13 cellular contexts compared by ENCODE assay signal in genomic region chr3:101852983-101853382, GRCh38. TPM values are rescaled to one million over a fixed set of nuclear protein-coding genes. Genes with fewer than 3 reads are reported as not detected.
DNase-seq lines count a peak whose midpoint lies in the region; ATAC-seq and TF ChIP-seq lines count a peak whose summit lies in the region.
"Had no signal": no experiment of that assay in that cellular context is flagged by ENCODE, and none has a peak within 500 bp of the region (broad histone marks: within the 10 kb centered on the region; RNA-seq: fewer than 3 reads in every experiment).

No MANE protein-coding gene starts in this region.

- no peak overlapping the region for H2BK120ac ChIP-seq in mesenchymal stem cell (ENCODE audit: low read depth, low read length)

- H3K79me1 ChIP-seq in mesenchymal stem cell (replicated peaks; ENCODE audit: low read length, poor library complexity, severe bottlenecking) = no peaks in the 10 kb centered on the region

- peaks cover 24% of the 10 kb centered on the region for H4K20me1 ChIP-seq in neural progenitor cell (ENCODE audit: low read depth)

- no peak overlapping the region for H3K14ac ChIP-seq in mesenchymal stem cell (ENCODE audit: low read length in 2 of 2)

- intact Hi-C loops in heart left ventricle (cut with DNase I) (loop anchor here in 4 of 10 donors (5.0 kb wide), 3 partner anchors 36 to 46 kb away; no protein-coding TSS in a partner anchor), Right ventricle myocardium superior (cut with DNase I) (loop anchor here (5.0 kb wide), 1 partner anchor 41 kb away; no protein-coding TSS in a partner anchor), transverse colon (cut with DNase I; ENCODE audit: low total_unique reads) (loop anchor here (10.0 kb wide), 1 partner anchor 48 kb away; no protein-coding TSS in a partner anchor)

- DNase-seq in heart left ventricle (no peak), Right ventricle myocardium superior (no peak), mesenchymal stem cell (no peak), transverse colon (no peak), glomerular visceral epithelial cell (ENCODE audit: extremely low spot score) (no peak), neural progenitor cell (ENCODE audit: low spot score) (no peak), EL (no peak)
- DNase-seq: BE2C, brain microvascular endothelial cell, erythroblast, NCI-H82, thyroid gland had no signal

- peak overlapping the region in 2 of 12 donors; percentile 9 to 15 for H3K27ac ChIP-seq in heart left ventricle
- H3K27ac ChIP-seq in mesenchymal stem cell (ENCODE audit: low read length, poor library complexity, severe bottlenecking) = peak overlapping the region; percentile 50
- peak overlapping the region; percentile 96 to 100 (median 99) for H3K27ac ChIP-seq in transverse colon
- H3K27ac ChIP-seq in neural progenitor cell = no peak overlapping the region
- H3K27ac ChIP-seq: brain microvascular endothelial cell had no signal

- H3K27ac Mint-ChIP-seq in activated naive CD8-positive, alpha-beta T cell = peak overlapping the region; percentile 98
- no peak overlapping the region for H3K27ac Mint-ChIP-seq in neural progenitor cell

- no peak overlapping the region for H2BK5ac ChIP-seq in mesenchymal stem cell (ENCODE audit: low read depth, low read length, poor library complexity, severe bottlenecking)

- H3K4me3 ChIP-seq in heart left ventricle (peak overlapping the region in 7 of 12 donors; percentile 25 to 99 (median 86)), mesenchymal stem cell (ENCODE audit: insufficient read depth in 1 of 2, low read depth in 1 of 2, low read length in 2 of 2) (peak overlapping the region in 1 of 2 experiments; percentile 27), transverse colon (peak overlapping the region in 1 of 4 donors; percentile 63), neural progenitor cell (no peak overlapping the region)

- peaks cover 3 to 71% (median 61%) of the 10 kb centered on the region in 9 donors for H3K36me3 ChIP-seq in heart left ventricle
- H3K36me3 ChIP-seq in mesenchymal stem cell (ENCODE audit: control insufficient read depth in 1 of 2, insufficient read depth in 2 of 2, low read depth in 1 of 2, low read length in 2 of 2) = peaks cover 18 to 62% of the 10 kb centered on the region in 2 experiments
- peaks cover 0 to 59% (median 26%) of the 10 kb centered on the region in 4 donors for H3K36me3 ChIP-seq in transverse colon
- peaks cover 26% of the 10 kb centered on the region for H3K36me3 ChIP-seq in neural progenitor cell

- in situ Hi-C loops in transverse colon (cut with MboI; ENCODE audit: low pct_ligation_motif_present in 1 of 4, low pct_unique_long_range_greater_than_20kb in 1 of 4, low sequenced_read_pairs in 3 of 4) = no loop called here

- no peak overlapping the region for H4K8ac ChIP-seq in mesenchymal stem cell (ENCODE audit: low read length)

- no peak overlapping the region for H4K91ac ChIP-seq in mesenchymal stem cell (ENCODE audit: low read length)

- H2AK5ac ChIP-seq in mesenchymal stem cell (ENCODE audit: low read length, severe bottlenecking) = no peak overlapping the region

- no peak overlapping the region for H3K23ac ChIP-seq in mesenchymal stem cell (ENCODE audit: low read length in 2 of 2)

- H3K4me1 ChIP-seq in heart left ventricle (peaks cover 0 to 73% (median 18%) of the 10 kb centered on the region in 12 donors), mesenchymal stem cell (ENCODE audit: control insufficient read depth, insufficient read depth, low read depth, low read length) (peaks cover 8% of the 10 kb centered on the region), transverse colon (peaks cover 9 to 75% (median 37%) of the 10 kb centered on the region in 4 donors), neural progenitor cell (peaks cover 15% of the 10 kb centered on the region)

- H2AFZ ChIP-seq in mesenchymal stem cell (ENCODE audit: low read depth, low read length) = no peak overlapping the region
- no peak overlapping the region for H2AFZ ChIP-seq in neural progenitor cell (replicated peaks)

- TF ChIP-seq EP300 in transverse colon (IDR thresholded peaks at IDR 0.05; ENCODE audit: low read depth) = no peak

- peak overlapping the region; percentile 97 for H3K4me3 Mint-ChIP-seq in activated naive CD8-positive, alpha-beta T cell
- no peak overlapping the region for H3K4me3 Mint-ChIP-seq in neural progenitor cell

- no peak overlapping the region for H3K4ac ChIP-seq in mesenchymal stem cell (ENCODE audit: low read depth in 1 of 2, low read length in 2 of 2)

- 91 to 95% (median 93%) methylated on average over 5 of the region's 5 CpGs for WGBS in heart left ventricle, 4 donors
- WGBS in mesenchymal stem cell = 96% methylated on average over 5 of the region's 5 CpGs
- 50 to 81% methylated on average over 2 to 5 of the region's 5 CpGs for WGBS in transverse colon (ENCODE audit: low coverage in 1 of 2), 2 donors

- H3K4me2 ChIP-seq in mesenchymal stem cell (ENCODE audit: low read length, poor library complexity, severe bottlenecking) = peak overlapping the region; percentile 75
- H3K4me2 ChIP-seq in neural progenitor cell = no peak overlapping the region

- H3K79me2 ChIP-seq in neural progenitor cell (ENCODE audit: low read depth) = peaks cover 34% of the 10 kb centered on the region

- no peaks in the 10 kb centered on the region for H3K27me3 Mint-ChIP-seq in activated naive CD8-positive, alpha-beta T cell
- H3K27me3 Mint-ChIP-seq in neural progenitor cell (ENCODE audit: insufficient read depth, low read depth) = peaks cover 3% of the 10 kb centered on the region

- H2BK15ac ChIP-seq in mesenchymal stem cell (ENCODE audit: low read depth, poor library complexity, severe bottlenecking) = no peak overlapping the region

- H3K9ac ChIP-seq in mesenchymal stem cell (ENCODE audit: low read length) (no peak overlapping the region), neural progenitor cell (no peak overlapping the region)

- no peak overlapping the region for H2BK12ac ChIP-seq in mesenchymal stem cell (ENCODE audit: low read length in 2 of 2)

- TF ChIP-seq CTCF in heart left ventricle (IDR thresholded peaks at IDR 0.05) (no peak), transverse colon (IDR thresholded peaks at IDR 0.05) (no peak), neural progenitor cell (IDR thresholded peaks at IDR 0.05) (no peak)

- TF ChIP-seq POLR2A in heart left ventricle (IDR thresholded peaks at IDR 0.05) = no peak
- TF ChIP-seq POLR2A in transverse colon (IDR thresholded peaks at IDR 0.05) = no peak

- H3K18ac ChIP-seq in mesenchymal stem cell (ENCODE audit: low read depth in 1 of 2, low read length in 2 of 2) = no peak overlapping the region

- H3K9me3 ChIP-seq in heart left ventricle (no peaks in the 10 kb centered on the region), mesenchymal stem cell (ENCODE audit: control insufficient read depth, low read length) (no peaks in the 10 kb centered on the region), transverse colon (no peaks in the 10 kb centered on the region), neural progenitor cell (ENCODE audit: low read depth) (no peaks in the 10 kb centered on the region)
- H3K9me3 ChIP-seq: BE2C, thyroid gland had no signal

- H3K27me3 ChIP-seq in heart left ventricle (no peaks in the 10 kb centered on the region), mesenchymal stem cell (ENCODE audit: control insufficient read depth in 1 of 2, insufficient read depth in 1 of 2, low read length in 2 of 2) (no peaks in the 10 kb centered on the region), transverse colon (no peaks in the 10 kb centered on the region), neural progenitor cell (no peaks in the 10 kb centered on the region)
- H3K27me3 ChIP-seq: BE2C, brain microvascular endothelial cell, thyroid gland had no signal

- H3K36me3 Mint-ChIP-seq in activated naive CD8-positive, alpha-beta T cell = peaks cover 43% of the 10 kb centered on the region
- peaks cover 31% of the 10 kb centered on the region for H3K36me3 Mint-ChIP-seq in neural progenitor cell

- H3K9me3 Mint-ChIP-seq in activated naive CD8-positive, alpha-beta T cell (ENCODE audit: low read depth) = no peaks in the 10 kb centered on the region
- no peaks in the 10 kb centered on the region for H3K9me3 Mint-ChIP-seq in neural progenitor cell

- no peak for ATAC-seq in heart left ventricle
- ATAC-seq in Right ventricle myocardium superior (ENCODE audit: poor library complexity) = no peak

- peaks cover 77% of the 10 kb centered on the region for H3K4me1 Mint-ChIP-seq in activated naive CD8-positive, alpha-beta T cell (ENCODE audit: low read depth)
- peaks cover 9% of the 10 kb centered on the region for H3K4me1 Mint-ChIP-seq in neural progenitor cell

- H3F3A ChIP-seq in neural progenitor cell (ENCODE audit: low read depth) = peaks cover 9% of the 10 kb centered on the region

RNA-seq across cellular contexts. Expression of gene NFKBIZ, which starts 3.7 kb away (rescaled TPM):
- 10 to 100 TPM in 4 of 9 donors, 1 to 10 TPM in 5; 6.9 to 44.8 (median 10.0) TPM for total RNA-seq in heart left ventricle
- polyA plus RNA-seq in heart left ventricle = 1 to 10 TPM; 5.6 to 7.2 TPM
- total RNA-seq in Right ventricle myocardium superior = 12.9 TPM
- polyA plus RNA-seq in mesenchymal stem cell (2013, experiment 1 of 2) = 44.7 TPM
- 39.9 TPM for polyA plus RNA-seq in mesenchymal stem cell (2013, experiment 2 of 2)
- 100 to 1,000 TPM in 3 of 4 donors, 10 to 100 TPM in 1; 92.4 to 333 (median 176) TPM for total RNA-seq in transverse colon
- 14.7 and 19.7 TPM in 2 replicates for total RNA-seq in neural progenitor cell (ENCODE audit: low replicate concordance)
